In the genomic region with DNA sequence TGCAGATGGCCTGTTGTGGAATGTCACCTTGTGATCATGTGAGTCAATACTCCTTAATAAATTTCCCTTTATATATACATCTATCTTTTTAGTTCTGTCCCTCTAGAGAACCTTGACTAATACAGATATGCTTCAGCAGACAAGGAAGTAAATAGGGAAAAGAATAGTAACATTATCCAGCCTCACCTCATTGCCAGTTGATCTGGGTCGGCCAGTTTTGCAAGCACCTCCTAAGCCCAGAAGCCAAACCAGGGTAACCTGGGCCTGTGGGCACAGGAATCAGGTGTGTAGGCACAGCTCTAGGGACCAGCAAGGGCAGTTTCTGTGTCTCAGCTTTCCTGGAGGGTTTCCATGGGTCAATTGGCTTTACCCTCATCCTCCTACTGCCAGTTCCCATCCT, we compare ENCODE assay signal across 18 cellular contexts. TPM values are rescaled to one million over a fixed set of nuclear protein-coding genes. Genes with fewer than 3 reads are reported as not detected.
DNase-seq lines count a peak whose midpoint lies in the region; ATAC-seq and TF ChIP-seq lines count a peak whose summit lies in the region.
"Had no signal": no experiment of that assay in that cellular context is flagged by ENCODE, and none has a peak within 500 bp of the region (broad histone marks: within the 10 kb centered on the region; RNA-seq: fewer than 3 reads in every experiment).

No MANE protein-coding gene starts in this region.

- TF ChIP-seq POLR2A in suprapubic skin (IDR thresholded peaks at IDR 0.05): no peak

- WGBS in suprapubic skin: 63% methylated on average over 1 of the region's 1 CpG

- H3K27me3 ChIP-seq in left lung (no peaks in the 10 kb centered on the region), suprapubic skin (no peaks in the 10 kb centered on the region)
- H3K27me3 ChIP-seq: BLaER1 had no signal

- H3K9me3 ChIP-seq in left lung: peaks cover 0 to 4% of the 10 kb centered on the region in 2 donors
- no peaks in the 10 kb centered on the region for H3K9me3 ChIP-seq in suprapubic skin

- peak overlapping the region; percentile 34 for H3K27ac ChIP-seq in VCaP
- H3K27ac ChIP-seq in left lung: no peak overlapping the region
- H3K27ac ChIP-seq in suprapubic skin: peak overlapping the region; percentile 17
- H3K27ac ChIP-seq: BLaER1 had no signal

- TF ChIP-seq EP300 in suprapubic skin (IDR thresholded peaks at IDR 0.05): no peak

- H3K36me3 ChIP-seq in left lung (no peaks in the 10 kb centered on the region), suprapubic skin (no peaks in the 10 kb centered on the region)
- H3K36me3 ChIP-seq: BLaER1 had no signal

- intact Hi-C loops in left lung (cut with DNase I): no loop called here

- no peak for TF ChIP-seq CTCF in VCaP (conservative IDR thresholded peaks at IDR 0.05)
- TF ChIP-seq CTCF in left lung (IDR thresholded peaks at IDR 0.05): no peak
- TF ChIP-seq CTCF in suprapubic skin (IDR thresholded peaks at IDR 0.05): no peak

- DNase-seq in NCI-H510A treated with DMSO at 0.1 percent for 48 hours (lab: John Stamatoyannopoulos, UW) (peak; percentile 22), NCI-H510A (lab: John Stamatoyannopoulos, UW) (no peak), left lung (no peak), suprapubic skin (ENCODE audit: low spot score in 2 of 2) (no peak), COR-L47 (lab: John Stamatoyannopoulos, UW) (no peak), C1 segment of cervical spinal cord (lab: John Stamatoyannopoulos, UW) (no peak)
- DNase-seq: 8988T, Caco-2, DMS79 treated with DMSO at 0.1 percent for 48 hours, NCI-H146, NCI-H2081 treated with DMSO at 0.1 percent for 48 hours, NCI-H2227 treated with DMSO at 0.1 percent for 48 hours, NCI-H69 had no signal

- ATAC-seq in left lung (peak; percentile 13), GM21528 (IDR thresholded peaks at IDR 0.05; ENCODE audit: low FRiP score, unreplicated experiment) (no peak)

- H3K4me3 ChIP-seq in left lung: no peak overlapping the region
- no peak overlapping the region for H3K4me3 ChIP-seq in suprapubic skin
- H3K4me3 ChIP-seq: BLaER1 had no signal

- H3K4me1 ChIP-seq in left lung (peaks cover 0 to 8% of the 10 kb centered on the region in 2 donors), suprapubic skin (peaks cover 31% of the 10 kb centered on the region)

RNA-seq across cellular contexts. Expression of a gene that starts 11.9 kb away (rescaled TPM):
- total RNA-seq in left lung (1 to 10 TPM; 1.1 to 6.4 TPM), suprapubic skin (1 to 10 TPM in 1 of 4 donors, not detected in 3; 2.6 TPM)
- total RNA-seq: Caco-2, H4, HT1080 had no signal

RNA-seq across cellular contexts. Expression of a gene that starts 20.4 kb away (rescaled TPM):
- total RNA-seq in left lung (10 to 100 TPM; 20.3 to 27.8 TPM), suprapubic skin (10 to 100 TPM; 12.8 to 25.1 (median 13.6) TPM)
- total RNA-seq: Caco-2 had no signal

RNA-seq across cellular contexts. Expression of a gene that starts 34.1 kb away (rescaled TPM):
- 1 to 10 TPM; 1.6 to 2.4 TPM for total RNA-seq in left lung
- total RNA-seq in suprapubic skin: 10 to 100 TPM in 1 of 4 donors, 1 to 10 TPM in 3; 1.5 to 11.7 (median 3.3) TPM
- total RNA-seq: H4, HT1080 had no signal

RNA-seq across cellular contexts. Expression of a gene that starts 54.5 kb away (rescaled TPM):
- total RNA-seq in left lung: 10 to 100 TPM; 48.6 to 51.5 TPM
- 10 to 100 TPM; 32.2 to 40.0 (median 35.7) TPM for total RNA-seq in suprapubic skin

RNA-seq across cellular contexts. Expression of a gene that starts 54.6 kb away (rescaled TPM):
- total RNA-seq in left lung (10 to 100 TPM; 47.3 to 48.8 TPM), suprapubic skin (10 to 100 TPM; 45.7 to 60.1 (median 48.8) TPM)

Comparison
In these comparisons a context has a peak if more than half of its experiments do, and no peak if none do; other contexts are left out.
1. H3K27ac ChIP-seq: peak in VCaP (single experiment) and suprapubic skin (single experiment); none in left lung (0 of 2).